In genomic region chr7:124856299-124856888, GRCh38 we compare ENCODE assay signal across 1 cellular context.
TF ChIP-seq lines count a peak whose summit lies in the region.

No MANE protein-coding gene starts in this region.

TF ChIP-seq in K562, 482 proteins besides CTCF, POLR2A, EP300 and RAD21:
- TF ChIP-seq E4F1 (CRISPR knock-in tag; IDR thresholded peaks at IDR 0.05; ENCODE audit: borderline replicate concordance) (0 out of 2 replicates have a peak, but pooled peaks have one; percentile 13), SMC3 (conservative IDR thresholded peaks at IDR 0.05; ENCODE audit: insufficient read depth, low read depth, low read length) (0 out of 2 replicates have a peak, but pooled peaks have one; percentile 27), ARID3A (IDR thresholded peaks at IDR 0.05; ENCODE audit: borderline replicate concordance, low read depth, low read length) (peak; percentile 89; the same call in 1 of the 2 replicates), MTF1 (CRISPR knock-in tag; IDR thresholded peaks at IDR 0.05; ENCODE audit: borderline replicate concordance) (no peak), KLF16 (IDR thresholded peaks at IDR 0.05) (peak; percentile 6; the same call in 1 of the 2 replicates), ZNF24 (IDR thresholded peaks at IDR 0.05) (peak; percentile 93), ZNF780A (CRISPR knock-in tag; IDR thresholded peaks at IDR 0.05) (no peak), HMBOX1 (IDR thresholded peaks at IDR 0.05) (no peak), BACH1 (tag; IDR thresholded peaks at IDR 0.05) (peak; percentile 30; the same call in 1 of the 2 replicates), MCM5 (IDR thresholded peaks at IDR 0.05; ENCODE audit: low read depth) (no peak), ZNF668 (CRISPR knock-in tag; IDR thresholded peaks at IDR 0.05) (no peak), FOXK2 (conservative IDR thresholded peaks at IDR 0.05 in 1 of 2, IDR thresholded peaks at IDR 0.05 in 1 of 2; ENCODE audit: low read depth in 2 of 2) (0 out of 4 replicates have a peak, but pooled peaks of 1 of the 2 experiments have one; percentile 23), PCBP1 (IDR thresholded peaks at IDR 0.05; ENCODE audit: low read depth, low read length, poor library complexity, severe bottlenecking) (no peak), ZNF384 (IDR thresholded peaks at IDR 0.05; ENCODE audit: low read depth, low read length) (peak; percentile 57; the same call in 1 of the 2 replicates)
- TF ChIP-seq, protein P1, sequence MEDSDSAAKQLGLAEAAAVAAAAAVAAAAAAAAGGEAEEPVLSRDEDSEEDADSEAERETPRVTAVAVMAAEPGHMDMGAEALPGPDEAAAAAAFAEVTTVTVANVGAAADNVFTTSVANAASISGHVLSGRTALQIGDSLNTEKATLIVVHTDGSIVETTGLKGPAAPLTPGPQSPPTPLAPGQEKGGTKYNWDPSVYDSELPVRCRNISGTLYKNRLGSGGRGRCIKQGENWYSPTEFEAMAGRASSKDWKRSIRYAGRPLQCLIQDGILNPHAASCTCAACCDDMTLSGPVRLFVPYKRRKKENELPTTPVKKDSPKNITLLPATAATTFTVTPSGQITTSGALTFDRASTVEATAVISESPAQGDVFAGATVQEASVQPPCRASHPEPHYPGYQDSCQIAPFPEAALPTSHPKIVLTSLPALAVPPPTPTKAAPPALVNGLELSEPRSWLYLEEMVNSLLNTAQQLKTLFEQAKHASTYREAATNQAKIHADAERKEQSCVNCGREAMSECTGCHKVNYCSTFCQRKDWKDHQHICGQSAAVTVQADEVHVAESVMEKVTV (CRISPR knock-in tag; IDR thresholded peaks at IDR 0.05): peak; percentile 57; the same call in 1 of the 2 replicates
